Comparison of ENCODE assay signal across 23 cellular contexts in genomic region chrX:146831994-146832393, GRCh38. TPM values are rescaled to one million over a fixed set of nuclear protein-coding genes. Genes with fewer than 3 reads are reported as not detected.
"Had no signal": no experiment of that assay in that cellular context is flagged by ENCODE, and none has a peak within 500 bp of the region (broad histone marks: within the 10 kb centered on the region; RNA-seq: fewer than 3 reads in every experiment).

No MANE protein-coding gene starts in this region.

- H3K36me3 ChIP-seq: MG63 had no signal

- H3K9me3 ChIP-seq: MG63, SK-N-SH had no signal

- H3K4me3 ChIP-seq: MG63 had no signal

- DNase-seq: IMR-90, Karpas-422, KG1, MG63, NCI-H1092, NCI-H1105 treated with DMSO at 0.1 percent for 48 hours, NCI-H1417 treated with DMSO at 0.1 percent for 48 hours, NCI-H146, NCI-H1694 treated with DMSO at 0.1 percent for 48 hours, NCI-H1930, NCI-H2081, NCI-H2107, NCI-H2227 treated with DMSO at 0.1 percent for 48 hours, NCI-H524 treated with DMSO at 0.1 percent for 48 hours, NCI-H69, NCI-H774, RPMI8226, SHP77, SK-N-SH had no signal

- ATAC-seq: HepG2 had no signal

- H3K27me3 ChIP-seq: MG63 had no signal

RNA-seq across cellular contexts. Expression of gene CXorf51A, which starts 17.4 kb away (rescaled TPM):
- total RNA-seq: HepG2, HT1080, IMR-90, NCI-H460, SK-MEL-5 had no signal

RNA-seq across cellular contexts. Expression of gene CXorf51B, which starts 22.4 kb away (rescaled TPM):
- total RNA-seq: HepG2, HT1080, IMR-90, NCI-H460 had no signal
